Comparison of ENCODE assay signal across 10 cellular contexts in genomic region chr10:46516660-46517416, GRCh38. TPM values are rescaled to one million over a fixed set of nuclear protein-coding genes. Genes with fewer than 3 reads are reported as not detected.
DNase-seq lines count a peak whose midpoint lies in the region; ATAC-seq, FAIRE-seq and TF ChIP-seq lines count a peak whose summit lies in the region.
"Had no signal": no experiment of that assay in that cellular context is flagged by ENCODE, and none has a peak within 500 bp of the region (broad histone marks: within the 10 kb centered on the region; RNA-seq: fewer than 3 reads in every experiment).

No MANE protein-coding gene starts in this region.

- H3K36me3 ChIP-seq in Panc1 (ENCODE audit: control insufficient read depth, insufficient read depth, low read length) = no peaks in the 10 kb centered on the region
- H3K36me3 ChIP-seq in endothelial cell of umbilical vein (ENCODE audit: control insufficient read depth in 2 of 2, extremely low read depth in 1 of 2, insufficient read depth in 2 of 2, low read length in 2 of 2) = no peaks in the 10 kb centered on the region

- in situ Hi-C loops in Panc1 (cut with HindIII; ENCODE audit: low pct_unique_long_range_greater_than_20kb, low sequenced_read_pairs) = no loop called here

- no peak overlapping the region for H3K4me3 Mint-ChIP-seq in activated CD8-positive, alpha-beta T cell treated with anti-CD3 and anti-CD28 coated beads, Interleukin-2, amount 10 ng/mL, durations not matched to agents 7 days and 5 days
- H3K4me3 Mint-ChIP-seq: dendritic cell treated with granulocyte-macrophage colony-stimulating factor and Interleukin-4, amounts not matched to agents 40 ng/mL and 50 ng/mL, for 4 days had no signal

- H3K9ac ChIP-seq in endothelial cell of umbilical vein (replicated peaks; ENCODE audit: extremely low read depth, insufficient read depth, low read length) = no peak overlapping the region

- TF ChIP-seq POLR2A in endothelial cell of umbilical vein (IDR thresholded peaks at IDR 0.05; ENCODE audit: low read depth, low read length) = no peak
- TF ChIP-seq POLR2A in erythroblast (IDR thresholded peaks at IDR 0.05; ENCODE audit: low read length) = no peak

- H3K27me3 Mint-ChIP-seq in activated CD8-positive, alpha-beta T cell treated with anti-CD3 and anti-CD28 coated beads, Interleukin-2, amount 10 ng/mL, durations not matched to agents 7 days and 5 days (ENCODE audit: low read depth) = no peaks in the 10 kb centered on the region
- H3K27me3 Mint-ChIP-seq: dendritic cell treated with granulocyte-macrophage colony-stimulating factor and Interleukin-4, amounts not matched to agents 40 ng/mL and 50 ng/mL, for 4 days had no signal

- ATAC-seq in Panc1 = peak; percentile 80
- no peak for ATAC-seq in activated CD8-positive, alpha-beta T cell treated with anti-CD3 and anti-CD28 coated beads, Interleukin-2, amount 10 ng/mL, durations not matched to agents 7 days and 5 days

- H3K4me1 ChIP-seq in Panc1 (ENCODE audit: control insufficient read depth, insufficient read depth, low read length) = peaks cover 26% of the 10 kb centered on the region
- no peaks in the 10 kb centered on the region for H3K4me1 ChIP-seq in endothelial cell of umbilical vein (ENCODE audit: control insufficient read depth, extremely low read depth, insufficient read depth, low read length)

- no peaks in the 10 kb centered on the region for H4K20me1 ChIP-seq in endothelial cell of umbilical vein (replicated peaks; ENCODE audit: control insufficient read depth, extremely low read depth, insufficient read depth, low read length)

- FAIRE-seq in endothelial cell of umbilical vein (lab: Jason Lieb, UNC) = peak; percentile 81

- H3K4me3 ChIP-seq in Panc1 (ENCODE audit: low read depth in 2 of 2, low read length in 2 of 2) (no peak overlapping the region), endothelial cell of umbilical vein (replicated peaks in 1 of 3; ENCODE audit: insufficient read depth in 1 of 3, low read depth in 1 of 3, low read length in 3 of 3) (no peak overlapping the region)

- H3K36me3 Mint-ChIP-seq in activated CD8-positive, alpha-beta T cell treated with anti-CD3 and anti-CD28 coated beads, Interleukin-2, amount 10 ng/mL, durations not matched to agents 7 days and 5 days (ENCODE audit: low read depth) = no peaks in the 10 kb centered on the region

- H3K27ac ChIP-seq in Panc1 (ENCODE audit: low read length) (peak overlapping the region; percentile 58), endothelial cell of umbilical vein (ENCODE audit: insufficient read depth, low read depth, low read length) (no peak overlapping the region)

- no peaks in the 10 kb centered on the region for H3K9me3 Mint-ChIP-seq in activated CD8-positive, alpha-beta T cell treated with anti-CD3 and anti-CD28 coated beads, Interleukin-2, amount 10 ng/mL, durations not matched to agents 7 days and 5 days (ENCODE audit: insufficient read depth)
- H3K9me3 Mint-ChIP-seq: dendritic cell treated with granulocyte-macrophage colony-stimulating factor and Interleukin-4, amounts not matched to agents 40 ng/mL and 50 ng/mL, for 4 days had no signal

- BruUV-seq in Panc1 (replicated peaks; lab: Mats Ljungman, UMichigan) (no TSS peak), endothelial cell of umbilical vein (replicated peaks; lab: Mats Ljungman, UMichigan) (no TSS peak)

- CTCF ChIA-PET in Panc1 (lab: Charles Lee) (interaction anchor here (0.6 kb wide), 1 partner anchor 8 kb away, joined by 4 read pairs; no protein-coding TSS in a partner anchor), endothelial cell of umbilical vein (lab: Charles Lee) (interaction anchor here (1.7 kb wide), 1 partner anchor 24 kb away, joined by 5 read pairs; no protein-coding TSS in a partner anchor)
- CTCF ChIA-PET in activated CD8-positive, alpha-beta T cell treated with anti-CD3 and anti-CD28 coated beads, Interleukin-2, amount 10 ng/mL, durations not matched to agents 7 days and 5 days (lab: Charles Lee) = interaction anchor here (0.8 kb wide), 1 partner anchor 13 kb away, joined by 3 read pairs; no protein-coding TSS in a partner anchor

- dilution Hi-C loops in endothelial cell of umbilical vein (cut with MboI; ENCODE audit: extremely low pct_ligation_motif_present, low sequenced_read_pairs) = no loop called here

- H3K27me3 ChIP-seq in Panc1 (ENCODE audit: control insufficient read depth, insufficient read depth, low read length) (no peaks in the 10 kb centered on the region), endothelial cell of umbilical vein (ENCODE audit: control insufficient read depth in 2 of 2, insufficient read depth in 2 of 2, low read length in 2 of 2) (no peaks in the 10 kb centered on the region)

- H3K9me1 ChIP-seq in endothelial cell of umbilical vein (replicated peaks; ENCODE audit: control insufficient read depth, extremely low read depth, insufficient read depth, low read length) = no peaks in the 10 kb centered on the region

- DNase-seq in Daoy (ENCODE audit: low read depth) (peak; percentile 42), Panc1 (ENCODE audit: low read depth, low spot score) (no peak), endothelial cell of umbilical vein (ENCODE audit: low read depth, low spot score) (peak; percentile 70), posterior vena cava (ENCODE audit: low spot score) (peak; percentile 63), NCI-H2081 (lab: John Stamatoyannopoulos, UW) (no peak), erythroblast (lab: John Stamatoyannopoulos, UW) (no peak), GOT3 (lab: John Stamatoyannopoulos, UW) (no peak)
- DNase-seq in activated CD8-positive, alpha-beta T cell treated with anti-CD3 and anti-CD28 coated beads, Interleukin-2, amount 10 ng/mL, durations not matched to agents 7 days and 5 days = no peak
- DNase-seq: NCI-H1930 had no signal

- no peaks in the 10 kb centered on the region for H3K4me1 Mint-ChIP-seq in activated CD8-positive, alpha-beta T cell treated with anti-CD3 and anti-CD28 coated beads, Interleukin-2, amount 10 ng/mL, durations not matched to agents 7 days and 5 days (ENCODE audit: low read depth)

- H3K4me2 ChIP-seq in endothelial cell of umbilical vein (ENCODE audit: insufficient read depth, low read length) = no peak overlapping the region

- no peak overlapping the region for H2AFZ ChIP-seq in endothelial cell of umbilical vein (ENCODE audit: low read depth, low read length)

- POLR2A ChIA-PET in Panc1 (lab: Charles Lee) = interaction anchor here (0.6 kb wide), 1 partner anchor 12 kb away, joined by 6 read pairs; no protein-coding TSS in a partner anchor
- POLR2A ChIA-PET in endothelial cell of umbilical vein (lab: Charles Lee) = no interaction called here
- POLR2A ChIA-PET in activated CD8-positive, alpha-beta T cell treated with anti-CD3 and anti-CD28 coated beads, Interleukin-2, amount 10 ng/mL, durations not matched to agents 7 days and 5 days (lab: Charles Lee) = no interaction called here

- H3K9me3 ChIP-seq in Panc1 (ENCODE audit: control insufficient read depth, insufficient read depth, low read depth, low read length) (no peaks in the 10 kb centered on the region), endothelial cell of umbilical vein (replicated peaks; ENCODE audit: control insufficient read depth, insufficient read depth, low read length) (no peaks in the 10 kb centered on the region)

- TF ChIP-seq CTCF in Panc1 (IDR thresholded peaks at IDR 0.05) (no peak), endothelial cell of umbilical vein (IDR thresholded peaks at IDR 0.05; ENCODE audit: extremely low read depth in 1 of 2, insufficient read depth in 1 of 2, low read depth in 1 of 2, low read length in 2 of 2) (no peak)

- intact Hi-C loops in Panc1 (cut with micrococcal nuclease; ENCODE audit: unreplicated experiment) (no loop called here), endothelial cell of umbilical vein (cut with micrococcal nuclease) (no loop called here), posterior vena cava (cut with DNase I) (no loop called here)

- no peaks in the 10 kb centered on the region for H3K79me2 ChIP-seq in endothelial cell of umbilical vein (ENCODE audit: control insufficient read depth, insufficient read depth, low read length)

- no peak overlapping the region for H3K27ac Mint-ChIP-seq in activated CD8-positive, alpha-beta T cell treated with anti-CD3 and anti-CD28 coated beads, Interleukin-2, amount 10 ng/mL, durations not matched to agents 7 days and 5 days
- H3K27ac Mint-ChIP-seq: dendritic cell treated with granulocyte-macrophage colony-stimulating factor and Interleukin-4, amounts not matched to agents 40 ng/mL and 50 ng/mL, for 4 days had no signal

TF ChIP-seq in endothelial cell of umbilical vein, 7 proteins besides CTCF, POLR2A, EP300 and RAD21 (continues in another document):
- TF ChIP-seq FOS (IDR thresholded peaks at IDR 0.05; ENCODE audit: borderline replicate concordance, insufficient read depth, low read length) = peak; percentile 93

RNA-seq across cellular contexts. Expression of gene GPRIN2, which starts 39.6 kb away (rescaled TPM):
- 0.23 TPM in 1 of 2 replicates, not detected in the other for total RNA-seq in Daoy (2014; rRNA removed; shearing (Covaris generic))
- 12.9 TPM for total RNA-seq in Panc1 (2021; ENCODE audit: unreplicated experiment)
- 10.6 TPM for polyA plus RNA-seq in Panc1 (2012; ENCODE audit: insufficient read length)
- total RNA-seq in endothelial cell of umbilical vein = not detected in 2 replicates
- polyA plus RNA-seq in endothelial cell of umbilical vein = not detected in 2 replicates
- not detected in 2 replicates for polyA plus RNA-seq in endothelial cell of umbilical vein (2011; cell fraction: cytosol; rRNA removed)
- not detected in 2 replicates for polyA plus RNA-seq in endothelial cell of umbilical vein (2011; cell fraction: nucleus; rRNA removed)
- polyA plus RNA-seq in endothelial cell of umbilical vein (2012) = not detected in 2 replicates
- polyA minus RNA-seq in endothelial cell of umbilical vein = not detected in 2 replicates
- polyA minus RNA-seq in endothelial cell of umbilical vein (2011; cell fraction: cytosol; rRNA and poly(A)+ RNA removed) = not detected
- not detected in 2 replicates for polyA minus RNA-seq in endothelial cell of umbilical vein (2011; cell fraction: nucleus; rRNA and poly(A)+ RNA removed)
- total RNA-seq in posterior vena cava = not detected
- total RNA-seq in activated CD8-positive, alpha-beta T cell treated with anti-CD3 and anti-CD28 coated beads, Interleukin-2, amount 10 ng/mL, durations not matched to agents 7 days and 5 days = not detected

RNA-seq across cellular contexts. Expression of gene NPY4R, which starts 51.1 kb away (rescaled TPM):
- not detected in 2 replicates for total RNA-seq in Daoy (2014; rRNA removed; shearing (Covaris generic))
- total RNA-seq in Panc1 (2021; ENCODE audit: unreplicated experiment) = 2.2 TPM
- polyA plus RNA-seq in Panc1 (2012; ENCODE audit: insufficient read length) = 1.3 TPM
- not detected in 2 replicates for total RNA-seq in endothelial cell of umbilical vein
- polyA plus RNA-seq in endothelial cell of umbilical vein = not detected in 2 replicates
- polyA plus RNA-seq in endothelial cell of umbilical vein (2011; cell fraction: cytosol; rRNA removed) = not detected in 2 replicates
- not detected in 2 replicates for polyA plus RNA-seq in endothelial cell of umbilical vein (2011; cell fraction: nucleus; rRNA removed)
- polyA plus RNA-seq in endothelial cell of umbilical vein (2012) = not detected in 2 replicates
- polyA minus RNA-seq in endothelial cell of umbilical vein = not detected in 2 replicates
- polyA minus RNA-seq in endothelial cell of umbilical vein (2011; cell fraction: cytosol; rRNA and poly(A)+ RNA removed) = 4.9 TPM
- polyA minus RNA-seq in endothelial cell of umbilical vein (2011; cell fraction: nucleus; rRNA and poly(A)+ RNA removed) = not detected in 2 replicates
- not detected for total RNA-seq in posterior vena cava
- not detected for total RNA-seq in activated CD8-positive, alpha-beta T cell treated with anti-CD3 and anti-CD28 coated beads, Interleukin-2, amount 10 ng/mL, durations not matched to agents 7 days and 5 days

Comparison
In these comparisons a context has a peak if more than half of its experiments do, and no peak if none do; other contexts are left out.
1. DNase-seq: peak in Daoy (single experiment), endothelial cell of umbilical vein (single experiment) and posterior vena cava (single experiment); none in Panc1 (single experiment), activated CD8-positive, alpha-beta T cell treated with anti-CD3 and anti-CD28 coated beads, Interleukin-2, amount 10 ng/mL, durations not matched to agents 7 days and 5 days (single experiment), NCI-H2081 (0 of 2), erythroblast (0 of 2) and GOT3 (single experiment).
2. RNA of gene GPRIN2, which starts 39.6 kb away (total RNA-seq): 12.9 TPM in Panc1 (single experiment); 0.23 TPM in Daoy, not detected in endothelial cell of umbilical vein, not detected in posterior vena cava and not detected in activated CD8-positive, alpha-beta T cell treated with anti-CD3 and anti-CD28 coated beads, Interleukin-2, amount 10 ng/mL, durations not matched to agents 7 days and 5 days; every median in the first group is over 10 times any median in the second.